In the genomic region with DNA sequence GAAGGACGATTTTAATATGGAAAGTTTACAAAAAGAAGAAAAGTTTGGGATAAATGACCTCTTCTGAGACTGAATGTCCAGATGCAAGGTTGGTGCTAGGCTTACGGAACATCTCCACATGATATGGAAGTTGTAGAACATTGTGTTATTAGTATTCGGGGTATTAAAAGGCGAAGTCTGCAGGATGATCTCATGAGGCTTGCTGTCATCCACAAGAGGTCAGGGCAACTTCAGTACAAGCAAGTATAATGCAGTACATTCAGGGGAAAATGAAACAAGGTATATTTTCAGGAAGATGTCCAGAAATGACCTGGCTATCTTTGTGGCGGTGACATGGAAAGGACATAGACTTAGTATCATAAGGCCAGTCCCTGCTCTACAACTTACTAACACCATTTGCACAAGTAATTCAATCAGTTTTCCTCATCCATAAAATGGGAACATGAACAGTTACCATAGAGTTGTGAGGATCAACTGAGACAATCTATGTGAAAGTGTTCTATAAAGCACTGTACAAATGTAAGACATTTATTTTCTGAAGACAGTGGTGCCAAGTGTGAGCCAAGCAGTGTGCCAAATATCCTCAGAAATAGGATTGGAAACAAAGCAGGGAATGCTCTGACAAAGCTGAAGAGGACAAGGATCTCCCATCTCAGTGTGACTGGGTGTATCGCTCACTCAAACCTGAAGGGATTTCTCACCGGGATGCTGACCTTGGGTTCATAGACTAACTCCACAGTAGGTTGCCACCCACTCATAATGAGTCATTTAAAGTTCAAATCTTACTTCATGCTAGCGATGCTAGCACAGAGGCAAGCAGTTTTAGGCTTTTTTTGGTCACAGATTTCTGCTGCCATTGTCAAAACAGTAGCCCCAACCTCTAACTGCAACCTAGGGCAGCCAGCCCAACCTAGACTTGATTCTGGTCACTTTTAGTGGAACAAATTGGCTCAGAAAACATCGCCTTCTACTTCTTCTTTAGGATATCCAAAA, we compare ENCODE assay signal across 8 cellular contexts.
A peak's percentile ranks its signal among the peaks of the same experiment; 100 is the strongest.
DNase-seq lines count a peak whose midpoint lies in the region; ATAC-seq and TF ChIP-seq lines count a peak whose summit lies in the region.

No MANE protein-coding gene starts in this region.

- no peaks in the 10 kb centered on the region for H3K9me3 Mint-ChIP-seq in activated T-helper 2 cell treated with anti-CD3 and anti-CD28 coated beads, Interferon-gamma antibody, Interleukin-2, Interleukin-4, amounts not matched to agents 10 μg/mL and 5 μg/mL and 100 μg/mL, durations not matched to agents 14 hours and 24 hours and 36 hours

- no peaks in the 10 kb centered on the region for H3K36me3 Mint-ChIP-seq in activated T-helper 2 cell treated with anti-CD3 and anti-CD28 coated beads, Interferon-gamma antibody, Interleukin-2, Interleukin-4, amounts not matched to agents 10 μg/mL and 5 μg/mL and 100 μg/mL, durations not matched to agents 14 hours and 24 hours and 36 hours (ENCODE audit: low read depth)

- H3K27ac ChIP-seq in layer of hippocampus (ENCODE audit: low read depth, low read length) (peak overlapping the region; percentile 27), uterus (peak overlapping the region; percentile 17 to 44)

- H3K4me3 Mint-ChIP-seq in activated T-helper 2 cell treated with anti-CD3 and anti-CD28 coated beads, Interferon-gamma antibody, Interleukin-2, Interleukin-4, amounts not matched to agents 10 μg/mL and 5 μg/mL and 100 μg/mL, durations not matched to agents 14 hours and 24 hours and 36 hours (ENCODE audit: low read depth), result no peak overlapping the region

- intact Hi-C loops in activated T-helper 2 cell treated with anti-CD3 and anti-CD28 coated beads, Interferon-gamma antibody, Interleukin-2, Interleukin-4, amounts not matched to agents 10 μg/mL and 5 μg/mL and 100 μg/mL, durations not matched to agents 14 hours and 24 hours and 36 hours (cut with micrococcal nuclease), result loop anchor here (1.0 to 10.0 kb wide), 2 partner anchors 735 to 1243 kb away; a partner anchor contains a TSS
- intact Hi-C loops in uterus (cut with DNase I; ENCODE audit: low total_unique reads), result no loop called here

- TF ChIP-seq CTCF in uterus (IDR thresholded peaks at IDR 0.05), result peak in 2 of 4 experiments; percentile 8 to 28

- peaks cover 33% of the 10 kb centered on the region for H3K4me1 Mint-ChIP-seq in activated T-helper 2 cell treated with anti-CD3 and anti-CD28 coated beads, Interferon-gamma antibody, Interleukin-2, Interleukin-4, amounts not matched to agents 10 μg/mL and 5 μg/mL and 100 μg/mL, durations not matched to agents 14 hours and 24 hours and 36 hours (ENCODE audit: low read depth)

- H3K36me3 ChIP-seq in uterus, result no peaks in the 10 kb centered on the region

- no peaks in the 10 kb centered on the region for H3K27me3 Mint-ChIP-seq in activated T-helper 2 cell treated with anti-CD3 and anti-CD28 coated beads, Interferon-gamma antibody, Interleukin-2, Interleukin-4, amounts not matched to agents 10 μg/mL and 5 μg/mL and 100 μg/mL, durations not matched to agents 14 hours and 24 hours and 36 hours (ENCODE audit: low read depth)

- H3K27ac Mint-ChIP-seq in activated T-helper 2 cell treated with anti-CD3 and anti-CD28 coated beads, Interferon-gamma antibody, Interleukin-2, Interleukin-4, amounts not matched to agents 10 μg/mL and 5 μg/mL and 100 μg/mL, durations not matched to agents 14 hours and 24 hours and 36 hours, result peak overlapping the region; percentile 47

- ATAC-seq in GM18520 (IDR thresholded peaks at IDR 0.05; ENCODE audit: unreplicated experiment) (peak; percentile 69), HG02884 (IDR thresholded peaks at IDR 0.05; ENCODE audit: unreplicated experiment) (peak; percentile 85)

- no peak for TF ChIP-seq POLR2A in uterus (IDR thresholded peaks at IDR 0.05)

- no peaks in the 10 kb centered on the region for H3K9me3 ChIP-seq in uterus

- no peak overlapping the region for H3K4me3 ChIP-seq in uterus

- H3K27me3 ChIP-seq in layer of hippocampus (ENCODE audit: control insufficient read depth, insufficient read depth, low read length), result no peaks in the 10 kb centered on the region
- no peaks in the 10 kb centered on the region for H3K27me3 ChIP-seq in uterus

- H3K4me1 ChIP-seq in uterus, result no peaks in the 10 kb centered on the region

- no peak for DNase-seq in activated T-helper 2 cell treated with anti-CD3 and anti-CD28 coated beads, Interferon-gamma antibody, Interleukin-2, Interleukin-4, amounts not matched to agents 10 μg/mL and 5 μg/mL and 100 μg/mL, durations not matched to agents 14 hours and 24 hours and 36 hours (ENCODE audit: low spot score)
- DNase-seq in uterus (no peak), GOT3 (lab: John Stamatoyannopoulos, UW) (no peak), NCI-H526 (lab: John Stamatoyannopoulos, UW) (no peak), SK-N-DZ (ENCODE audit: low spot score) (no peak)
